ENCODE assay signal across 32 cellular contexts in the genomic region with DNA sequence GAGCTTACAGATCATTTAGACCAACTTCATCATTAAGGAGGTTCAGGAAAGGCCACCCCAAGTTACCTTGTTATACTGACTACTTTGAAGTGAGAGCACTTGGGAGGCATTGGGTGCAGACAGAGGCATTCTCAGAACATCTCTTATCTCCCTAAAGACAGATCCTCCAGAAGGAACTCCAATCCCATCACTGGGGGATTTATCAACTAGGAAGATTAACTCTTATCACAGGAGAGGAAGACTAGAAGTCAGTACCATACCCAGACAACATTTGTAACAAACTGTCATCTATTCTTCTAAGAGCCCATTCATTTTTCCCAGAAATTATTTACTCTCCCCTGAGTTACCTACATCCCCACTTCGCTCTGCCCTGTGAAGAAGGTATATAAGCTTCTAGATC.
"Had no signal": no experiment of that assay in that cellular context is flagged by ENCODE, and none has a peak within 500 bp of the region (broad histone marks: within the 10 kb centered on the region; RNA-seq: fewer than 3 reads in every experiment).

No MANE protein-coding gene starts in this region.

- ATAC-seq: left colon; left lung; lower lobe of right lung; naive thymus-derived CD8-positive, alpha-beta T cell; pancreas; right cardiac atrium; sciatic nerve; upper lobe of right lung had no signal

- H3K27me3 ChIP-seq: left lung, pancreas, tibial artery, upper lobe of right lung had no signal

- H3K4me3 ChIP-seq: left lung, lower lobe of right lung, pancreas, prostate gland, skin epidermis, suprapubic skin, thoracic aorta, tibial artery, upper lobe of right lung had no signal

- H3K9me3 ChIP-seq: left lung, lower lobe of right lung, pancreas, prostate gland, suprapubic skin, thoracic aorta, tibial artery, upper lobe of right lung had no signal

- DNase-seq: hypothalamus; immature natural killer cell; kidney; left colon; left lung; lower lobe of right lung; mammary epithelial cell; mesenchymal stem cell; midbrain; naive thymus-derived CD8-positive, alpha-beta T cell; nucleus accumbens; pancreas; posterior cingulate gyrus; retina; right cardiac atrium; stimulated activated CD4-positive, alpha-beta T cell treated with anti-CD3 and anti-CD28 coated beads, Interleukin-12 subunit alpha, Interleukin-12 subunit beta, amount 100 ng/mL, for 4 hours; stimulated activated CD4-positive, alpha-beta T cell treated with anti-CD3 and anti-CD28 coated beads, Interleukin-15, amount 100 ng/mL, for 24 hours; stimulated activated CD4-positive, alpha-beta T cell treated with anti-CD3 and anti-CD28 coated beads, Interleukin-2, amount 100 ng/mL, for 24 hours; stimulated activated CD4-positive, alpha-beta T cell treated with anti-CD3 and anti-CD28 coated beads, Interleukin-4, amount 100 ng/mL, for 1 hour; stimulated activated naive CD4-positive, alpha-beta T cell; tibial artery; upper lobe of right lung had no signal

- H3K4me3 Mint-ChIP-seq: immature natural killer cell; naive thymus-derived CD8-positive, alpha-beta T cell; nephron; neural crest cell; stimulated activated naive CD8-positive, alpha-beta T cell treated with anti-CD3 and anti-CD28 coated beads, Interleukin-15, Interleukin-2, amounts not matched to agents 100 ng/mL and 50 ng/mL, for 24 hours had no signal

- H3K27ac ChIP-seq: left lung, lower lobe of right lung, pancreas, prostate gland, skin epidermis, suprapubic skin, thoracic aorta, tibial artery, upper lobe of right lung had no signal

- FAIRE-seq: islet of Langerhans, kidney, pancreas, urothelium cell line had no signal

- H3K27ac Mint-ChIP-seq: immature natural killer cell; naive thymus-derived CD8-positive, alpha-beta T cell; nephron; stimulated activated naive CD8-positive, alpha-beta T cell treated with anti-CD3 and anti-CD28 coated beads, Interleukin-15, Interleukin-2, amounts not matched to agents 100 ng/mL and 50 ng/mL, for 24 hours had no signal

- H3K36me3 ChIP-seq: left lung, lower lobe of right lung, pancreas, prostate gland, suprapubic skin, thoracic aorta, tibial artery, upper lobe of right lung had no signal

- H3K9me3 Mint-ChIP-seq: immature natural killer cell; nephron; neural crest cell; stimulated activated naive CD8-positive, alpha-beta T cell treated with anti-CD3 and anti-CD28 coated beads, Interleukin-15, Interleukin-2, amounts not matched to agents 100 ng/mL and 50 ng/mL, for 24 hours had no signal

- H3K36me3 Mint-ChIP-seq: immature natural killer cell; naive thymus-derived CD8-positive, alpha-beta T cell had no signal

- H3K4me1 ChIP-seq: pancreas, prostate gland, upper lobe of right lung had no signal
